18 cellular contexts compared by ENCODE assay signal in the genomic region with DNA sequence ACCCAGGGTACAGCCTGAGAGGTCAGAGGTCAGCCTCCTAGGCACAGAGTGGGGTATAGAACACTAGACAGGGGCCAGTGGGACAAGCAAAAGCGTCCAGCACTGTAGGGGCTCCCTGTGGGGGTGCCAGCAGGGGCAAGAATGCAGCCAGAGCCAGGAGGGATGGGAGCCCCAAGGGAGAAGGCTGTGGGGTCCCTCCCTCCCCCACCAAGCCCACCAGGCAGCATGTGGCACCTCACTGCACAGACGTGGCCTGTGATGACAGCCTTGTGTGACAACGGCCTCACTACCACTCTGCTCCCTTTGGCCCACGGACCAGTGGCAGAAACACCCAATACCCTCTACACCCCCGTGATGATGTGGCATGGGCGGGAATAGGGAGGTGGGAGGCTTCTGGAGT. TPM values are rescaled to one million over a fixed set of nuclear protein-coding genes. Genes with fewer than 3 reads are reported as not detected.
DNase-seq lines count a peak whose midpoint lies in the region; TF ChIP-seq lines count a peak whose summit lies in the region.
"Had no signal": no experiment of that assay in that cellular context is flagged by ENCODE, and none has a peak within 500 bp of the region (broad histone marks: within the 10 kb centered on the region; RNA-seq: fewer than 3 reads in every experiment).

No MANE protein-coding gene starts in this region.

- H3K4me1 ChIP-seq in HEK293 (ENCODE audit: control insufficient read depth, insufficient read depth, low read length) (no peaks in the 10 kb centered on the region), osteoblast (ENCODE audit: insufficient read depth, low read length) (peaks cover 5% of the 10 kb centered on the region), urinary bladder (ENCODE audit: insufficient read depth) (no peaks in the 10 kb centered on the region)
- H3K4me1 ChIP-seq: Caco-2 had no signal

- H3K36me3 ChIP-seq in HEK293 (ENCODE audit: control insufficient read depth in 2 of 2, insufficient read depth in 1 of 2, low read length in 2 of 2) (peaks cover 0 to 51% of the 10 kb centered on the region in 2 experiments; a peak in 2 of 3 replicates), osteoblast (ENCODE audit: insufficient read depth, low read length) (peaks cover 26% of the 10 kb centered on the region), urinary bladder (ENCODE audit: insufficient read depth) (no peaks in the 10 kb centered on the region)

- POLR2A ChIA-PET in HEK293 (lab: Yijun Ruan, JAX): no interaction called here
- POLR2A ChIA-PET in RWPE1 (lab: Yijun Ruan, JAX; ENCODE audit: low non-redundant PET): no interaction called here

- H3K9me3 ChIP-seq in HEK293 (ENCODE audit: control insufficient read depth, insufficient read depth, low read depth, low read length): no peaks in the 10 kb centered on the region
- H3K9me3 ChIP-seq in osteoblast (ENCODE audit: low read depth, low read length): no peaks in the 10 kb centered on the region
- H3K9me3 ChIP-seq: BLaER1, Caco-2 had no signal

- no peak overlapping the region for H3K4me3 ChIP-seq in HEK293 (ENCODE audit: low read depth, low read length)
- no peak overlapping the region for H3K4me3 ChIP-seq in osteoblast (ENCODE audit: insufficient read depth, low read length)
- H3K4me3 ChIP-seq in urinary bladder (ENCODE audit: low read depth, low read length): no peak overlapping the region
- no peak overlapping the region for H3K4me3 ChIP-seq in foreskin fibroblast (ENCODE audit: low read depth in 1 of 2, low read length in 2 of 2)
- H3K4me3 ChIP-seq: BLaER1, GM23248 had no signal

- no peak overlapping the region for H2AFZ ChIP-seq in osteoblast (ENCODE audit: low read length)
- H2AFZ ChIP-seq: GM23248 had no signal

- H3K4me2 ChIP-seq in osteoblast (ENCODE audit: insufficient read depth, low read length): no peak overlapping the region
- H3K4me2 ChIP-seq: BLaER1 had no signal

- H3K27ac ChIP-seq in HEK293 (ENCODE audit: extremely low read depth, low read depth, low read length) (no peak overlapping the region), RWPE1 (0 out of 2 replicates have a peak overlapping the region, but pooled peaks have one; percentile 0), osteoblast (ENCODE audit: low read depth, low read length) (no peak overlapping the region), urinary bladder (ENCODE audit: low read depth) (peak overlapping the region; percentile 43)
- H3K27ac ChIP-seq: 22Rv1, BLaER1, C4-2B, GM23248 had no signal

- DNase-seq in RWPE1 (ENCODE audit: low spot score): no peak
- DNase-seq in osteoblast (ENCODE audit: insufficient read length, low spot score, missing footprints): peak; percentile 19
- DNase-seq in H4 (ENCODE audit: low spot score): no peak
- DNase-seq in T-helper 9 cell: no peak
- no peak for DNase-seq in foreskin fibroblast
- DNase-seq: Caco-2; CD4-positive, CD25-positive, alpha-beta regulatory T cell; CD8-positive, alpha-beta T cell; DMS153; DND-41; GM23248; H9; HFFc6 had no signal

- H3K79me2 ChIP-seq in osteoblast (ENCODE audit: insufficient read depth, low read length): peaks cover 50% of the 10 kb centered on the region

- H4K20me1 ChIP-seq in osteoblast (ENCODE audit: insufficient read depth, low read length): peaks cover 15% of the 10 kb centered on the region

- 87% methylated on average over 6 of the region's 6 CpGs for WGBS in urinary bladder

- no peaks in the 10 kb centered on the region for H3K27me3 ChIP-seq in osteoblast (ENCODE audit: insufficient read depth, low read length)
- H3K27me3 ChIP-seq: BLaER1 had no signal

- CTCF ChIA-PET in HEK293 (lab: Yijun Ruan, JAX): no interaction called here
- CTCF ChIA-PET in RWPE1 (lab: Yijun Ruan, JAX): no interaction called here

- no peak for TF ChIP-seq CTCF in HEK293 (tag by site-specific recombination; IDR thresholded peaks at IDR 0.05)
- TF ChIP-seq CTCF in RWPE1 (conservative IDR thresholded peaks at IDR 0.05; ENCODE audit: low read depth): no peak
- TF ChIP-seq CTCF in osteoblast (IDR thresholded peaks at IDR 0.05; ENCODE audit: extremely low read depth, low read depth, low read length): no peak
- no peak for TF ChIP-seq CTCF in foreskin fibroblast (IDR thresholded peaks at IDR 0.05; ENCODE audit: low read depth, low read length)

TF ChIP-seq in HEK293, 187 proteins besides CTCF, POLR2A, EP300 and RAD21:
- TF ChIP-seq ZFHX2 (tag by site-specific recombination; conservative IDR thresholded peaks at IDR 0.05) (0 out of 2 replicates have a peak, but pooled peaks have one; percentile 19), OSR2 (tag by site-specific recombination; IDR thresholded peaks at IDR 0.05) (no peak), ZNF707 (tag by site-specific recombination; IDR thresholded peaks at IDR 0.05) (no peak), EGR2 (tag by site-specific recombination; IDR thresholded peaks at IDR 0.05; ENCODE audit: low read depth) (peak; percentile 47; the same call in 1 of the 2 replicates), ZNF23 (tag by site-specific recombination; IDR thresholded peaks at IDR 0.05; ENCODE audit: borderline replicate concordance) (no peak), ZNF514 (tag by site-specific recombination; IDR thresholded peaks at IDR 0.05) (no peak)
- TF ChIP-seq, protein P1, sequence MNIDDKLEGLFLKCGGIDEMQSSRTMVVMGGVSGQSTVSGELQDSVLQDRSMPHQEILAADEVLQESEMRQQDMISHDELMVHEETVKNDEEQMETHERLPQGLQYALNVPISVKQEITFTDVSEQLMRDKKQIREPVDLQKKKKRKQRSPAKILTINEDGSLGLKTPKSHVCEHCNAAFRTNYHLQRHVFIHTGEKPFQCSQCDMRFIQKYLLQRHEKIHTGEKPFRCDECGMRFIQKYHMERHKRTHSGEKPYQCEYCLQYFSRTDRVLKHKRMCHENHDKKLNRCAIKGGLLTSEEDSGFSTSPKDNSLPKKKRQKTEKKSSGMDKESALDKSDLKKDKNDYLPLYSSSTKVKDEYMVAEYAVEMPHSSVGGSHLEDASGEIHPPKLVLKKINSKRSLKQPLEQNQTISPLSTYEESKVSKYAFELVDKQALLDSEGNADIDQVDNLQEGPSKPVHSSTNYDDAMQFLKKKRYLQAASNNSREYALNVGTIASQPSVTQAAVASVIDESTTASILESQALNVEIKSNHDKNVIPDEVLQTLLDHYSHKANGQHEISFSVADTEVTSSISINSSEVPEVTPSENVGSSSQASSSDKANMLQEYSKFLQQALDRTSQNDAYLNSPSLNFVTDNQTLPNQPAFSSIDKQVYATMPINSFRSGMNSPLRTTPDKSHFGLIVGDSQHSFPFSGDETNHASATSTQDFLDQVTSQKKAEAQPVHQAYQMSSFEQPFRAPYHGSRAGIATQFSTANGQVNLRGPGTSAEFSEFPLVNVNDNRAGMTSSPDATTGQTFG (tag by site-specific recombination; IDR thresholded peaks at IDR 0.05; ENCODE audit: borderline replicate concordance): no peak

RNA-seq across cellular contexts. Expression of gene ARMC6, which starts 10.1 kb away (rescaled TPM):
- total RNA-seq in osteoblast (30.9 and 38.4 TPM in 2 replicates), urinary bladder (19.6 TPM)
- polyA plus RNA-seq in urinary bladder: 20.3 TPM
- 57.7 and 62.0 TPM in 2 replicates for total RNA-seq in H4 (2014; rRNA removed; shearing (Covaris generic))

RNA-seq across cellular contexts. Expression of gene SUGP2, which starts 10.2 kb away (rescaled TPM):
- 32.7 and 33.7 TPM in 2 replicates for total RNA-seq in osteoblast
- total RNA-seq in urinary bladder: 55.8 TPM
- 36.3 TPM for polyA plus RNA-seq in urinary bladder
- 21.7 and 25.2 TPM in 2 replicates for total RNA-seq in H4 (2014; rRNA removed; shearing (Covaris generic))

RNA-seq across cellular contexts. Expression of gene SLC25A42, which starts 20.3 kb away (rescaled TPM):
- total RNA-seq in osteoblast (5.4 and 5.6 TPM in 2 replicates), urinary bladder (7.1 TPM)
- polyA plus RNA-seq in urinary bladder: 14.8 TPM
- 4.2 and 6.3 TPM in 2 replicates for total RNA-seq in H4 (2014; rRNA removed; shearing (Covaris generic))

Comparison
In these comparisons a context has a peak if more than half of its experiments do, and no peak if none do; other contexts are left out.
1. H3K27ac ChIP-seq: peak in RWPE1 (single experiment) and urinary bladder (single experiment); none in HEK293 (single experiment) and osteoblast (single experiment).